ENCODE assay signal across 14 cellular contexts in genomic region chr18:12121175-12122095, GRCh38. TPM values are rescaled to one million over a fixed set of nuclear protein-coding genes. Genes with fewer than 3 reads are reported as not detected.
DNase-seq lines count a peak whose midpoint lies in the region; ATAC-seq and TF ChIP-seq lines count a peak whose summit lies in the region.
"Had no signal": no experiment of that assay in that cellular context is flagged by ENCODE, and none has a peak within 500 bp of the region (broad histone marks: within the 10 kb centered on the region; RNA-seq: fewer than 3 reads in every experiment).

No MANE protein-coding gene starts in this region.

- no peaks in the 10 kb centered on the region for H3K4me1 ChIP-seq in colonic mucosa
- H3K4me1 ChIP-seq: tibial nerve had no signal

- peaks cover 6% of the 10 kb centered on the region for H3K9me3 Mint-ChIP-seq in neural crest cell
- H3K9me3 Mint-ChIP-seq: activated CD4-positive, alpha-beta T cell treated with anti-CD3 and anti-CD28 coated beads, Interleukin-2, amount 10 ng/mL, durations not matched to agents 7 days and 5 days had no signal

- H3K36me3 Mint-ChIP-seq in neural crest cell (ENCODE audit: low read depth), result no peaks in the 10 kb centered on the region

- intact Hi-C loops in colonic mucosa (cut with DNase I), result no loop called here

- CTCF ChIA-PET in RWPE1 (lab: Yijun Ruan, JAX), result interaction anchor here (1.3 kb wide), 1 partner anchor 10 kb away, joined by 4 read pairs; no protein-coding TSS in a partner anchor

- H3K27ac Mint-ChIP-seq in neural crest cell (ENCODE audit: unreplicated experiment), result peak overlapping the region; percentile 54
- H3K27ac Mint-ChIP-seq: activated CD4-positive, alpha-beta T cell treated with anti-CD3 and anti-CD28 coated beads, Interleukin-2, amount 10 ng/mL, durations not matched to agents 7 days and 5 days had no signal

- H3K4me3 ChIP-seq in GM12865 (ENCODE audit: low read depth, low read length) (no peak overlapping the region), colonic mucosa (no peak overlapping the region)
- H3K4me3 ChIP-seq: tibial nerve had no signal

- H3K36me3 ChIP-seq in colonic mucosa, result no peaks in the 10 kb centered on the region
- H3K36me3 ChIP-seq: tibial nerve had no signal

- no peak for ATAC-seq in GM21360 (IDR thresholded peaks at IDR 0.05; ENCODE audit: unreplicated experiment)

- H3K9me3 ChIP-seq in colonic mucosa, result no peaks in the 10 kb centered on the region
- H3K9me3 ChIP-seq: tibial nerve had no signal

- peaks cover 17% of the 10 kb centered on the region for H3K4me1 Mint-ChIP-seq in neural crest cell
- H3K4me1 Mint-ChIP-seq: activated CD4-positive, alpha-beta T cell treated with anti-CD3 and anti-CD28 coated beads, Interleukin-2, amount 10 ng/mL, durations not matched to agents 7 days and 5 days had no signal

- H3K27me3 Mint-ChIP-seq in neural crest cell (ENCODE audit: low read depth), result peaks cover 8% of the 10 kb centered on the region

- no peak for DNase-seq in GM12865 (ENCODE audit: low read depth)
- DNase-seq in NAMALWA (ENCODE audit: low spot score), result peak; percentile 23
- peak; percentile 1 to 26 for DNase-seq in dermis microvascular lymphatic vessel endothelial cell (ENCODE audit: low read depth in 2 of 2)
- DNase-seq in neural crest cell (ENCODE audit: low read depth, low spot score), result peak; percentile 35
- no peak for DNase-seq in RWPE1 (ENCODE audit: low spot score)
- DNase-seq in colonic mucosa, result no peak
- no peak for DNase-seq in NCI-H2107 (lab: John Stamatoyannopoulos, UW)
- DNase-seq: activated CD4-positive, alpha-beta T cell treated with anti-CD3 and anti-CD28 coated beads, Interleukin-2, amount 10 ng/mL, durations not matched to agents 7 days and 5 days; anterior cingulate cortex; NCI-H2171; stimulated activated CD4-positive, alpha-beta T cell treated with anti-CD3 and anti-CD28 coated beads, Interleukin-15, amount 100 ng/mL, for 24 hours had no signal

- TF ChIP-seq CTCF in GM12865 (IDR thresholded peaks at IDR 0.05; ENCODE audit: insufficient read depth, low read depth, low read length, missing control alignments) (peak; percentile 30), neural crest cell (conservative IDR thresholded peaks at IDR 0.05) (peak; percentile 57), RWPE1 (conservative IDR thresholded peaks at IDR 0.05; ENCODE audit: low read depth) (no peak; the same call in 1 of the 2 replicates), colonic mucosa (IDR thresholded peaks at IDR 0.05) (no peak)

- H3K27me3 ChIP-seq in colonic mucosa, result no peaks in the 10 kb centered on the region
- H3K27me3 ChIP-seq: tibial nerve had no signal

- peak overlapping the region; percentile 11 for H3K4me3 Mint-ChIP-seq in neural crest cell
- H3K4me3 Mint-ChIP-seq: activated CD4-positive, alpha-beta T cell treated with anti-CD3 and anti-CD28 coated beads, Interleukin-2, amount 10 ng/mL, durations not matched to agents 7 days and 5 days had no signal

- no peak overlapping the region for H3K9ac ChIP-seq in colonic mucosa (ENCODE audit: low read depth in 2 of 2, low read length in 2 of 2)

- H3K27ac ChIP-seq in RWPE1 (no peak overlapping the region), colonic mucosa (no peak overlapping the region)
- H3K27ac ChIP-seq: tibial nerve had no signal

- POLR2A ChIA-PET in RWPE1 (lab: Yijun Ruan, JAX; ENCODE audit: low non-redundant PET), result no interaction called here

RNA-seq across cellular contexts. Expression of gene ANKRD62, which starts 27.8 kb away (rescaled TPM):
- total RNA-seq in dermis microvascular lymphatic vessel endothelial cell, result not detected in 2 replicates
- not detected in 2 replicates for total RNA-seq in neural crest cell
- under 1 TPM; 0.19 to 0.40 TPM for total RNA-seq in colonic mucosa
- total RNA-seq: activated CD4-positive, alpha-beta T cell treated with anti-CD3 and anti-CD28 coated beads, Interleukin-2, amount 10 ng/mL, durations not matched to agents 7 days and 5 days; lower leg skin; tibial nerve had no signal

Comparison
In these comparisons a context has a peak if more than half of its experiments do, and no peak if none do; other contexts are left out.
1. DNase-seq: peak in NAMALWA (single experiment), dermis microvascular lymphatic vessel endothelial cell (2 of 2) and neural crest cell (single experiment); none in GM12865 (single experiment), RWPE1 (single experiment), colonic mucosa (single experiment) and NCI-H2107 (single experiment).
2. CTCF ChIP-seq: peak in GM12865 (single experiment) and neural crest cell (single experiment); none in RWPE1 (single experiment) and colonic mucosa (single experiment).